Comparison of ENCODE assay signal across 12 cellular contexts in the genomic region with DNA sequence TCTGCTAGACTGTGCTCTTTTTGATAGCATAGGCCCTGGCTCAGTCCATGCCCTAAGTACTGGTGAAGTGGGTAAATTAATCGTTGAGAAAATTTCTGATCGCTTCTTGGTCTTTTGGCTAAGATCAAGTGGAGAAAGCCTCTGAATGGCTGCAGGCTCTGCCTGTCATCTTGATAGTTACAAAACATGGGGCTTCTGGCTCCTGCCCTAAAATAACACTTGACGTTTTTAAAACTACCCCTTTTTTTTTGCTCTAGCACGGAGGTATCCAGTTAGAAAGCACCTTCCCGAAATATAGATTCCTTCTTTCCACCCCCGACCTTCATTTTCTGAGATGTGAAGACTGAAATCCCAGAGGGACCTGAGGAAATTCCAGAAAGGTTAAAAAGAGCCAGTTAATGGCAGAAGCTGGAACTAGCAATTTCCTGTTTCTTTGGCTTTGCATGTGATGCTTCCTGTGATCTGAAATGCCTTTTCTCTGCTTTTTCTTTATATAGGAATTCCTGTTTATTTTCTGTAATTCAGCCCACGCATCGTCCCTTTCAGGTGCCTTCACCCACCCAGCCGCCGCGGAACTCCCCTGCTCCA. TPM values are rescaled to one million over a fixed set of nuclear protein-coding genes. Genes with fewer than 3 reads are reported as not detected.
DNase-seq lines count a peak whose midpoint lies in the region; ATAC-seq and TF ChIP-seq lines count a peak whose summit lies in the region.
"Had no signal": no experiment of that assay in that cellular context is flagged by ENCODE, and none has a peak within 500 bp of the region (broad histone marks: within the 10 kb centered on the region; RNA-seq: fewer than 3 reads in every experiment).

No MANE protein-coding gene starts in this region.

- no peaks in the 10 kb centered on the region for H3K36me3 ChIP-seq in heart right ventricle
- H3K36me3 ChIP-seq: prostate gland had no signal

- H3K27me3 ChIP-seq in heart right ventricle, result peaks cover 0 to 74% (median 40%) of the 10 kb centered on the region in 7 donors

- H3K9me3 Mint-ChIP-seq in WTC11 (no peaks in the 10 kb centered on the region), progenitor cell of endocrine pancreas (ENCODE audit: low read depth) (no peaks in the 10 kb centered on the region)

- H3K36me3 Mint-ChIP-seq in WTC11 (no peaks in the 10 kb centered on the region), progenitor cell of endocrine pancreas (ENCODE audit: insufficient read depth) (no peaks in the 10 kb centered on the region)

- CTCF ChIA-PET in WTC11 (lab: Charles Lee), result interaction anchor here (1.2 to 1.5 kb wide), 2 partner anchors 89 to 106 kb away, joined by 6 to 14 read pairs; partner anchors contain the start of gene VPS13C

- no peak overlapping the region for H3K27ac Mint-ChIP-seq in WTC11
- no peak overlapping the region for H3K27ac Mint-ChIP-seq in progenitor cell of endocrine pancreas

- H3K9me3 ChIP-seq in heart right ventricle, result no peaks in the 10 kb centered on the region
- H3K9me3 ChIP-seq: prostate gland had no signal

- H3K4me1 ChIP-seq in heart right ventricle, result peaks cover 0 to 29% (median 20%) of the 10 kb centered on the region in 9 donors
- H3K4me1 ChIP-seq: prostate gland had no signal

- DNase-seq in COLO829 (ENCODE audit: low spot score) (peak; percentile 4), WTC11 (ENCODE audit: low spot score) (no peak), heart right ventricle (peak in 1 of 2 donors; percentile 58), progenitor cell of endocrine pancreas (ENCODE audit: low spot score, unreplicated experiment) (no peak), DMS79 (lab: John Stamatoyannopoulos, UW) (no peak), GM13976 (ENCODE audit: low spot score) (no peak), cerebellum (ENCODE audit: low spot score) (no peak)
- DNase-seq: caudate nucleus, DMS 273 treated with DMSO at 0.1 percent for 48 hours, NCI-H774, SHP77 treated with DMSO at 0.1 percent for 48 hours had no signal

- POLR2A ChIA-PET in WTC11 (lab: Charles Lee), result interaction anchor here (0.6 kb wide), 1 partner anchor 88 kb away, joined by 11 read pairs; no protein-coding TSS in a partner anchor

- peaks cover 19% of the 10 kb centered on the region for H3K4me1 Mint-ChIP-seq in WTC11
- H3K4me1 Mint-ChIP-seq in progenitor cell of endocrine pancreas (ENCODE audit: low read depth), result peaks cover 14% of the 10 kb centered on the region

- H3K4me3 ChIP-seq in heart right ventricle, result peak overlapping the region in 9 of 10 donors; percentile 40 to 64 (median 59)
- H3K4me3 ChIP-seq: prostate gland had no signal

- in situ Hi-C loops in GM13976 (cut with MboI; ENCODE audit: low sequenced_read_pairs, unreplicated experiment), result no loop called here

- H3K4me3 Mint-ChIP-seq in WTC11, result peak overlapping the region; percentile 82
- peak overlapping the region; percentile 15 for H3K4me3 Mint-ChIP-seq in progenitor cell of endocrine pancreas (ENCODE audit: low read depth)

- H3K27me3 Mint-ChIP-seq in WTC11 (ENCODE audit: low read depth), result peaks cover 64% of the 10 kb centered on the region
- H3K27me3 Mint-ChIP-seq in progenitor cell of endocrine pancreas, result peaks cover 53% of the 10 kb centered on the region

- TF ChIP-seq CTCF in WTC11 (IDR thresholded peaks at IDR 0.05) (no peak), heart right ventricle (IDR thresholded peaks at IDR 0.05) (no peak), progenitor cell of endocrine pancreas (IDR thresholded peaks at IDR 0.05; ENCODE audit: unreplicated experiment) (no peak), GM13976 (IDR thresholded peaks at IDR 0.05; ENCODE audit: borderline replicate concordance, control extremely low read depth, extremely low read depth, insufficient read depth, missing control alignments) (no peak)

- 51 to 60% methylated on average over 11 of the region's 11 CpGs for WGBS in heart right ventricle, 2 donors

- intact Hi-C loops in heart right ventricle (cut with DNase I), result loop anchor here in 1 of 10 donors (5.0 to 10.0 kb wide), 2 partner anchors 89 to 99 kb away; partner anchors contain the start of gene C2CD4A

- ATAC-seq in WTC11 (no peak), heart right ventricle (peak in 6 of 8 donors; percentile 13 to 59 (median 36))

- peak overlapping the region in 9 of 10 donors; percentile 38 to 87 (median 80) for H3K27ac ChIP-seq in heart right ventricle
- H3K27ac ChIP-seq: prostate gland had no signal

TF ChIP-seq in WTC11, 78 proteins besides CTCF, POLR2A, EP300 and RAD21:
- TF ChIP-seq RELA (CRISPR knock-in tag; IDR thresholded peaks at IDR 0.05; ENCODE audit: borderline replicate concordance), result no peak
- TF ChIP-seq ZNF317 (CRISPR knock-in tag; IDR thresholded peaks at IDR 0.05; ENCODE audit: borderline replicate concordance, low read depth), result no peak
- TF ChIP-seq SOX15 (CRISPR knock-in tag; IDR thresholded peaks at IDR 0.05), result no peak
- no peak for TF ChIP-seq NR2C2 (CRISPR knock-in tag; IDR thresholded peaks at IDR 0.05)
- no peak for TF ChIP-seq GRHL2 (CRISPR knock-in tag; IDR thresholded peaks at IDR 0.05; ENCODE audit: insufficient replicate concordance, severe bottlenecking)
- TF ChIP-seq TP53 (CRISPR knock-in tag; IDR thresholded peaks at IDR 0.05), result no peak
- TF ChIP-seq JUN (CRISPR knock-in tag; IDR thresholded peaks at IDR 0.05), result no peak
- no peak for TF ChIP-seq EMX1 (CRISPR knock-in tag; IDR thresholded peaks at IDR 0.05)
- TF ChIP-seq CREB1 (CRISPR knock-in tag; IDR thresholded peaks at IDR 0.05), result no peak
- TF ChIP-seq, protein P1, sequence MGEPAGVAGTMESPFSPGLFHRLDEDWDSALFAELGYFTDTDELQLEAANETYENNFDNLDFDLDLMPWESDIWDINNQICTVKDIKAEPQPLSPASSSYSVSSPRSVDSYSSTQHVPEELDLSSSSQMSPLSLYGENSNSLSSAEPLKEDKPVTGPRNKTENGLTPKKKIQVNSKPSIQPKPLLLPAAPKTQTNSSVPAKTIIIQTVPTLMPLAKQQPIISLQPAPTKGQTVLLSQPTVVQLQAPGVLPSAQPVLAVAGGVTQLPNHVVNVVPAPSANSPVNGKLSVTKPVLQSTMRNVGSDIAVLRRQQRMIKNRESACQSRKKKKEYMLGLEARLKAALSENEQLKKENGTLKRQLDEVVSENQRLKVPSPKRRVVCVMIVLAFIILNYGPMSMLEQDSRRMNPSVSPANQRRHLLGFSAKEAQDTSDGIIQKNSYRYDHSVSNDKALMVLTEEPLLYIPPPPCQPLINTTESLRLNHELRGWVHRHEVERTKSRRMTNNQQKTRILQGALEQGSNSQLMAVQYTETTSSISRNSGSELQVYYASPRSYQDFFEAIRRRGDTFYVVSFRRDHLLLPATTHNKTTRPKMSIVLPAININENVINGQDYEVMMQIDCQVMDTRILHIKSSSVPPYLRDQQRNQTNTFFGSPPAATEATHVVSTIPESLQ (CRISPR knock-in tag; IDR thresholded peaks at IDR 0.05), result no peak
- TF ChIP-seq TEAD4 (CRISPR knock-in tag; IDR thresholded peaks at IDR 0.05), result no peak
- no peak for TF ChIP-seq RORB (CRISPR knock-in tag; IDR thresholded peaks at IDR 0.05)
- TF ChIP-seq ZNF671 (CRISPR knock-in tag; IDR thresholded peaks at IDR 0.05), result no peak
- TF ChIP-seq MXD4 (CRISPR knock-in tag; IDR thresholded peaks at IDR 0.05; ENCODE audit: borderline replicate concordance), result no peak
- TF ChIP-seq CREM (CRISPR knock-in tag; IDR thresholded peaks at IDR 0.05), result no peak
- TF ChIP-seq ZMAT4 (CRISPR knock-in tag; IDR thresholded peaks at IDR 0.05), result no peak
- TF ChIP-seq ZNF416 (CRISPR knock-in tag; IDR thresholded peaks at IDR 0.05), result no peak
- TF ChIP-seq, protein P2, sequence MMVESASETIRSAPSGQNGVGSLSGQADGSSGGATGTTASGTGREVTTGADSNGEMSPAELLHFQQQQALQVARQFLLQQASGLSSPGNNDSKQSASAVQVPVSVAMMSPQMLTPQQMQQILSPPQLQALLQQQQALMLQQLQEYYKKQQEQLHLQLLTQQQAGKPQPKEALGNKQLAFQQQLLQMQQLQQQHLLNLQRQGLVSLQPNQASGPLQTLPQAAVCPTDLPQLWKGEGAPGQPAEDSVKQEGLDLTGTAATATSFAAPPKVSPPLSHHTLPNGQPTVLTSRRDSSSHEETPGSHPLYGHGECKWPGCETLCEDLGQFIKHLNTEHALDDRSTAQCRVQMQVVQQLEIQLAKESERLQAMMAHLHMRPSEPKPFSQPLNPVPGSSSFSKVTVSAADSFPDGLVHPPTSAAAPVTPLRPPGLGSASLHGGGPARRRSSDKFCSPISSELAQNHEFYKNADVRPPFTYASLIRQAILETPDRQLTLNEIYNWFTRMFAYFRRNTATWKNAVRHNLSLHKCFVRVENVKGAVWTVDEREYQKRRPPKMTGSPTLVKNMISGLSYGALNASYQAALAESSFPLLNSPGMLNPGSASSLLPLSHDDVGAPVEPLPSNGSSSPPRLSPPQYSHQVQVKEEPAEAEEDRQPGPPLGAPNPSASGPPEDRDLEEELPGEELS (CRISPR knock-in tag; IDR thresholded peaks at IDR 0.05), result no peak

RNA-seq across cellular contexts. Expression of gene C2CD4B, which starts 0.8 kb away (rescaled TPM):
- total RNA-seq in WTC11 (2021) (0.82 to 1.3 TPM (median 0.96 TPM) in 3 replicates), heart right ventricle (1 to 10 TPM in 9 of 10 donors, under 1 TPM in 1; 0.82 to 7.1 (median 2.7) TPM), progenitor cell of endocrine pancreas (0.53 and 0.69 TPM in 2 replicates), cerebellum (2.0 TPM)
- 1 to 10 TPM; 1.6 to 1.8 TPM for polyA plus RNA-seq in heart right ventricle
